In genomic region chr3:48427630-48427962, GRCh38 we compare ENCODE assay signal across 1 cellular context.
TF ChIP-seq lines count a peak whose summit lies in the region.

No MANE protein-coding gene starts in this region.

TF ChIP-seq in H1, 55 proteins besides CTCF, POLR2A, EP300 and RAD21:
- TF ChIP-seq MAX (IDR thresholded peaks at IDR 0.05) = no peak
- TF ChIP-seq ATF2 (IDR thresholded peaks at IDR 0.05; ENCODE audit: low read length) = no peak
- no peak for TF ChIP-seq TBP (IDR thresholded peaks at IDR 0.05; ENCODE audit: low read depth, low read length)
- TF ChIP-seq TAF7 (optimal IDR thresholded peaks at IDR 0.05; ENCODE audit: borderline replicate concordance, low read depth, low read length) = no peak
- TF ChIP-seq CTBP2 (IDR thresholded peaks at IDR 0.05; ENCODE audit: borderline replicate concordance, insufficient read depth, insufficient read length, low read length) = no peak
- TF ChIP-seq TCF12 (IDR thresholded peaks at IDR 0.05; ENCODE audit: low read depth, low read length) = no peak
- TF ChIP-seq EZH2 (IDR thresholded peaks at IDR 0.05; ENCODE audit: low read depth, low read length, severe bottlenecking) = no peak
- TF ChIP-seq USF2 (IDR thresholded peaks at IDR 0.05; ENCODE audit: low read length) = no peak
- no peak for TF ChIP-seq SRF (IDR thresholded peaks at IDR 0.05; ENCODE audit: low read depth, low read length)
- no peak for TF ChIP-seq GABPA (IDR thresholded peaks at IDR 0.05; ENCODE audit: borderline replicate concordance, insufficient read depth, low read length)
- no peak for TF ChIP-seq TAF1 (IDR thresholded peaks at IDR 0.05; ENCODE audit: low read depth, low read length)
- no peak for TF ChIP-seq ZNF274 (IDR thresholded peaks at IDR 0.05; ENCODE audit: borderline replicate concordance, extremely low read depth, low read length)
- TF ChIP-seq CBX5 (IDR thresholded peaks at IDR 0.05; ENCODE audit: low read depth, low read length) = no peak
- TF ChIP-seq CHD1 (IDR thresholded peaks at IDR 0.05; ENCODE audit: low read depth, low read length) = no peak
